In genomic region chr2:241788572-241788971, GRCh38 we compare ENCODE assay signal across 9 cellular contexts. TPM values are rescaled to one million over a fixed set of nuclear protein-coding genes. Genes with fewer than 3 reads are reported as not detected.
DNase-seq lines count a peak whose midpoint lies in the region; ATAC-seq and TF ChIP-seq lines count a peak whose summit lies in the region.
"Had no signal": no experiment of that assay in that cellular context is flagged by ENCODE, and none has a peak within 500 bp of the region (broad histone marks: within the 10 kb centered on the region; RNA-seq: fewer than 3 reads in every experiment).

No MANE protein-coding gene starts in this region.

- no peak overlapping the region for H3K4me3 ChIP-seq in mammary epithelial cell (replicated peaks in 1 of 3; ENCODE audit: insufficient read depth in 1 of 3, low read depth in 2 of 3, low read length in 3 of 3)

- POLR2A ChIA-PET in MCF 10A (lab: Yijun Ruan, JAX) = interaction anchor here (1.1 kb wide), 1 partner anchor 10 kb away, joined by 5 read pairs; no protein-coding TSS in a partner anchor

- CTCF ChIA-PET in mammary epithelial cell (lab: Charles Lee; ENCODE audit: low non-redundant PET) = no interaction called here
- CTCF ChIA-PET in MCF 10A (lab: Yijun Ruan, JAX) = no interaction called here

- H3K36me3 Mint-ChIP-seq in MCF 10A (ENCODE audit: insufficient read depth, unreplicated experiment) = peaks cover 6% of the 10 kb centered on the region
- no peaks in the 10 kb centered on the region for H3K36me3 Mint-ChIP-seq in T-helper 2 cell treated with Interferon-gamma antibody and Interleukin-4, amounts not matched to agents 5 μg/mL and 100 μg/mL, for 36 hours (ENCODE audit: low read depth)
- H3K36me3 Mint-ChIP-seq in effector memory CD8-positive, alpha-beta T cell (ENCODE audit: insufficient read depth) = peaks cover 3% of the 10 kb centered on the region
- peaks cover 12% of the 10 kb centered on the region for H3K36me3 Mint-ChIP-seq in stimulated activated naive CD8-positive, alpha-beta T cell treated with anti-CD3 and anti-CD28 coated beads, Interleukin-15, Interleukin-2, amounts not matched to agents 100 ng/mL and 50 ng/mL, for 24 hours (ENCODE audit: low read depth)

- BruUV-seq in mammary epithelial cell (replicated peaks; lab: Mats Ljungman, UMichigan) (no TSS peak), MCF 10A (replicated peaks; lab: Mats Ljungman, UMichigan) (no TSS peak)

- peak; percentile 70 for ATAC-seq in effector memory CD8-positive, alpha-beta T cell (replicated peaks)

- no peak overlapping the region for H3K27ac Mint-ChIP-seq in MCF 10A (ENCODE audit: low read depth, unreplicated experiment)
- no peak overlapping the region for H3K27ac Mint-ChIP-seq in T-helper 2 cell treated with Interferon-gamma antibody and Interleukin-4, amounts not matched to agents 5 μg/mL and 100 μg/mL, for 36 hours
- H3K27ac Mint-ChIP-seq in effector memory CD8-positive, alpha-beta T cell = peak overlapping the region; percentile 45 to 79
- peak overlapping the region; percentile 77 for H3K27ac Mint-ChIP-seq in stimulated activated naive CD8-positive, alpha-beta T cell treated with anti-CD3 and anti-CD28 coated beads, Interleukin-15, Interleukin-2, amounts not matched to agents 100 ng/mL and 50 ng/mL, for 24 hours

- DNase-seq in mammary epithelial cell (peak; percentile 27), MCF 10A (ENCODE audit: unreplicated experiment) (no peak), EL (no peak), NCI-H748 treated with DMSO at 0.1 percent for 48 hours (lab: John Stamatoyannopoulos, UW) (no peak), cerebellar cortex (ENCODE audit: low spot score) (no peak)
- DNase-seq in T-helper 2 cell treated with Interferon-gamma antibody and Interleukin-4, amounts not matched to agents 5 μg/mL and 100 μg/mL, for 36 hours (ENCODE audit: low spot score) = peak; percentile 50
- DNase-seq in effector memory CD8-positive, alpha-beta T cell = no peak
- DNase-seq: NCI-H69 had no signal

- no peaks in the 10 kb centered on the region for H3K9me3 ChIP-seq in mammary epithelial cell (replicated peaks; ENCODE audit: insufficient read depth, low read length)

- H3K4me3 Mint-ChIP-seq in MCF 10A (ENCODE audit: unreplicated experiment) = no peak overlapping the region
- no peak overlapping the region for H3K4me3 Mint-ChIP-seq in T-helper 2 cell treated with Interferon-gamma antibody and Interleukin-4, amounts not matched to agents 5 μg/mL and 100 μg/mL, for 36 hours
- H3K4me3 Mint-ChIP-seq in effector memory CD8-positive, alpha-beta T cell = no peak overlapping the region
- H3K4me3 Mint-ChIP-seq in stimulated activated naive CD8-positive, alpha-beta T cell treated with anti-CD3 and anti-CD28 coated beads, Interleukin-15, Interleukin-2, amounts not matched to agents 100 ng/mL and 50 ng/mL, for 24 hours = peak overlapping the region; percentile 31

- H3K4me1 ChIP-seq in mammary epithelial cell (ENCODE audit: insufficient read depth, low read length) = no peaks in the 10 kb centered on the region

- WGBS in mammary epithelial cell (ENCODE audit: low coverage, missing lambda C conversion rate) = 57% methylated on average over 3 of the region's 3 CpGs

- H2AFZ ChIP-seq in mammary epithelial cell (ENCODE audit: low read depth, low read length) = no peak overlapping the region

- H3K27me3 ChIP-seq in mammary epithelial cell (ENCODE audit: insufficient read depth, low read length) = no peaks in the 10 kb centered on the region

- peaks cover 6% of the 10 kb centered on the region for H3K4me1 Mint-ChIP-seq in MCF 10A (ENCODE audit: insufficient read depth, unreplicated experiment)
- peaks cover 1% of the 10 kb centered on the region for H3K4me1 Mint-ChIP-seq in T-helper 2 cell treated with Interferon-gamma antibody and Interleukin-4, amounts not matched to agents 5 μg/mL and 100 μg/mL, for 36 hours (ENCODE audit: low read depth)
- peaks cover 15 to 17% of the 10 kb centered on the region in 2 donors for H3K4me1 Mint-ChIP-seq in effector memory CD8-positive, alpha-beta T cell (ENCODE audit: low read depth in 2 of 2)
- peaks cover 30% of the 10 kb centered on the region for H3K4me1 Mint-ChIP-seq in stimulated activated naive CD8-positive, alpha-beta T cell treated with anti-CD3 and anti-CD28 coated beads, Interleukin-15, Interleukin-2, amounts not matched to agents 100 ng/mL and 50 ng/mL, for 24 hours (ENCODE audit: low read depth)

- in situ Hi-C loops in mammary epithelial cell (cut with MboI; ENCODE audit: low sequenced_read_pairs in 2 of 2) = no loop called here

- dilution Hi-C loops in mammary epithelial cell (cut with HindIII; ENCODE audit: low sequenced_read_pairs) = loop anchor here (5.0 kb wide), 1 partner anchor 66 kb away; no protein-coding TSS in a partner anchor

- intact Hi-C loops in mammary epithelial cell (cut with micrococcal nuclease) (loop anchor here (5.0 kb wide), 1 partner anchor 54 kb away; no protein-coding TSS in a partner anchor), MCF 10A (cut with micrococcal nuclease) (loop anchor here (5.0 kb wide), 1 partner anchor 226 kb away; no protein-coding TSS in a partner anchor)

- no peak overlapping the region for H3K27ac ChIP-seq in mammary epithelial cell (ENCODE audit: insufficient read depth, low read depth, low read length)

- H3K36me3 ChIP-seq in mammary epithelial cell (ENCODE audit: insufficient read depth, low read length) = no peaks in the 10 kb centered on the region

- H3K27me3 Mint-ChIP-seq in MCF 10A (ENCODE audit: insufficient read depth, unreplicated experiment) = peaks cover 53% of the 10 kb centered on the region
- H3K27me3 Mint-ChIP-seq in T-helper 2 cell treated with Interferon-gamma antibody and Interleukin-4, amounts not matched to agents 5 μg/mL and 100 μg/mL, for 36 hours (ENCODE audit: low read depth) = no peaks in the 10 kb centered on the region
- no peaks in the 10 kb centered on the region for H3K27me3 Mint-ChIP-seq in effector memory CD8-positive, alpha-beta T cell
- H3K27me3 Mint-ChIP-seq in stimulated activated naive CD8-positive, alpha-beta T cell treated with anti-CD3 and anti-CD28 coated beads, Interleukin-15, Interleukin-2, amounts not matched to agents 100 ng/mL and 50 ng/mL, for 24 hours = no peaks in the 10 kb centered on the region

- H3K9ac ChIP-seq in mammary epithelial cell (ENCODE audit: insufficient read depth, low read length) = no peak overlapping the region

- no peaks in the 10 kb centered on the region for H3K79me2 ChIP-seq in mammary epithelial cell (ENCODE audit: insufficient read depth, low read length)

- no peak overlapping the region for H3K4me2 ChIP-seq in mammary epithelial cell (ENCODE audit: insufficient read depth, low read depth, low read length)

- TF ChIP-seq CTCF in mammary epithelial cell (conservative IDR thresholded peaks at IDR 0.05 in 1 of 2, IDR thresholded peaks at IDR 0.05 in 1 of 2; ENCODE audit: extremely low read depth in 1 of 2, insufficient read depth in 1 of 2, low read depth in 1 of 2, low read length in 2 of 2) (no peak), MCF 10A (IDR thresholded peaks at IDR 0.05; ENCODE audit: unreplicated experiment) (no peak)

- H4K20me1 ChIP-seq in mammary epithelial cell (ENCODE audit: insufficient read depth, low read length) = no peaks in the 10 kb centered on the region

- no peaks in the 10 kb centered on the region for H3K9me3 Mint-ChIP-seq in MCF 10A (ENCODE audit: unreplicated experiment)
- H3K9me3 Mint-ChIP-seq in T-helper 2 cell treated with Interferon-gamma antibody and Interleukin-4, amounts not matched to agents 5 μg/mL and 100 μg/mL, for 36 hours = peaks cover 56% of the 10 kb centered on the region
- H3K9me3 Mint-ChIP-seq in effector memory CD8-positive, alpha-beta T cell = no peaks in the 10 kb centered on the region
- no peaks in the 10 kb centered on the region for H3K9me3 Mint-ChIP-seq in stimulated activated naive CD8-positive, alpha-beta T cell treated with anti-CD3 and anti-CD28 coated beads, Interleukin-15, Interleukin-2, amounts not matched to agents 100 ng/mL and 50 ng/mL, for 24 hours

RNA-seq across cellular contexts. Expression of gene GAL3ST2, which starts 11.9 kb away (rescaled TPM):
- total RNA-seq in mammary epithelial cell (not detected), MCF 10A (2022) (0.37 TPM in 1 of 2 replicates, not detected in the other)
- polyA plus RNA-seq in mammary epithelial cell = not detected
- polyA minus RNA-seq in mammary epithelial cell = not detected

RNA-seq across cellular contexts. Expression of gene NEU4, which starts 20.4 kb away (rescaled TPM):
- not detected for total RNA-seq in mammary epithelial cell
- not detected for polyA plus RNA-seq in mammary epithelial cell
- polyA minus RNA-seq in mammary epithelial cell = not detected
- not detected in 2 replicates for total RNA-seq in MCF 10A (2022)

RNA-seq across cellular contexts. Expression of gene D2HGDH, which starts 54.1 kb away (rescaled TPM):
- total RNA-seq in mammary epithelial cell = 10 to 100 TPM; 13.8 to 27.2 TPM
- 8.2 TPM for polyA plus RNA-seq in mammary epithelial cell
- 2.3 TPM for polyA minus RNA-seq in mammary epithelial cell
- 37.5 and 41.5 TPM in 2 replicates for total RNA-seq in MCF 10A (2022)

Comparison
In these comparisons a context has a peak if more than half of its experiments do, and no peak if none do; other contexts are left out.
1. DNase-seq: peak in mammary epithelial cell (single experiment) and T-helper 2 cell treated with Interferon-gamma antibody and Interleukin-4, amounts not matched to agents 5 μg/mL and 100 μg/mL, for 36 hours (single experiment); none in MCF 10A (single experiment), effector memory CD8-positive, alpha-beta T cell (0 of 3), EL (single experiment), NCI-H748 treated with DMSO at 0.1 percent for 48 hours (single experiment) and cerebellar cortex (single experiment).
2. H3K27ac Mint-ChIP-seq: peak in effector memory CD8-positive, alpha-beta T cell (2 of 2) and stimulated activated naive CD8-positive, alpha-beta T cell treated with anti-CD3 and anti-CD28 coated beads, Interleukin-15, Interleukin-2, amounts not matched to agents 100 ng/mL and 50 ng/mL, for 24 hours (single experiment); none in MCF 10A (single experiment) and T-helper 2 cell treated with Interferon-gamma antibody and Interleukin-4, amounts not matched to agents 5 μg/mL and 100 μg/mL, for 36 hours (single experiment).